10 cellular contexts compared by ENCODE assay signal in genomic region chr1:24426738-24427468, GRCh38.
"Had no signal": no experiment of that assay in that cellular context is flagged by ENCODE, and none has a peak within 500 bp of the region (broad histone marks: within the 10 kb centered on the region; RNA-seq: fewer than 3 reads in every experiment).

No MANE protein-coding gene starts in this region.

- H3K4me3 ChIP-seq: colonic mucosa, gastrocnemius medialis, skin epidermis had no signal

- H3K4me3 Mint-ChIP-seq: activated T-cell treated with anti-CD3 and anti-CD28 coated beads, Interleukin-2, amount 50 U/mL, for 4 hours; mesothelial cell of epicardium had no signal

- H3K4me1 ChIP-seq: colonic mucosa had no signal

- DNase-seq: activated CD4-positive, alpha-beta T cell treated with anti-CD3 and anti-CD28 coated beads, Interleukin-2, amount 50 U/mL, for 1 hour; activated CD4-positive, CD25-positive, alpha-beta regulatory T cell; activated gamma-delta T cell; activated T-cell treated with anti-CD3 and anti-CD28 coated beads, Interleukin-2, amount 50 U/mL, for 4 hours; aorta; colonic mucosa; gastrocnemius medialis; naive thymus-derived CD4-positive, alpha-beta T cell had no signal

- H3K27ac ChIP-seq: colonic mucosa, gastrocnemius medialis, skin epidermis had no signal

- ATAC-seq: activated T-cell treated with anti-CD3 and anti-CD28 coated beads, Interleukin-2, amount 50 U/mL, for 4 hours; gastrocnemius medialis; naive thymus-derived CD4-positive, alpha-beta T cell had no signal

- H3K27me3 Mint-ChIP-seq: naive thymus-derived CD4-positive, alpha-beta T cell had no signal

- H3K36me3 ChIP-seq: colonic mucosa, gastrocnemius medialis had no signal

- H3K9me3 Mint-ChIP-seq: activated T-cell treated with anti-CD3 and anti-CD28 coated beads, Interleukin-2, amount 50 U/mL, for 4 hours; mesothelial cell of epicardium; naive thymus-derived CD4-positive, alpha-beta T cell had no signal

- H3K9me3 ChIP-seq: colonic mucosa, gastrocnemius medialis had no signal

- H3K27me3 ChIP-seq: colonic mucosa, gastrocnemius medialis had no signal
